ENCODE assay signal across 1 cellular context in genomic region chr2:218671654-218672566, GRCh38.
TF ChIP-seq lines count a peak whose summit lies in the region.

Gene RNF25 (minus strand): TSS chr2:218672002. CDS start chr2:218671970, 32 bp downstream.
Gene STK36 (plus strand): TSS chr2:218672086. CDS start chr2:218672830, 744 bp downstream.

TF ChIP-seq in K562, 482 proteins besides CTCF, POLR2A, EP300 and RAD21 (continued from another document and continues in another):
- no peak for TF ChIP-seq ZNF609 (CRISPR knock-in tag; IDR thresholded peaks at IDR 0.05; ENCODE audit: borderline replicate concordance)
- TF ChIP-seq RERE (CRISPR knock-in tag; IDR thresholded peaks at IDR 0.05; ENCODE audit: borderline replicate concordance) = no peak
- TF ChIP-seq ZNF778 (CRISPR knock-in tag; IDR thresholded peaks at IDR 0.05) = no peak
- no peak for TF ChIP-seq PHB (CRISPR knock-in tag; IDR thresholded peaks at IDR 0.05)
- TF ChIP-seq CAMTA2 (CRISPR knock-in tag; conservative IDR thresholded peaks at IDR 0.05) = no peak
- TF ChIP-seq ZNF232 (CRISPR knock-in tag; IDR thresholded peaks at IDR 0.05) = no peak
- no peak for TF ChIP-seq NR1H2 (CRISPR knock-in tag; IDR thresholded peaks at IDR 0.05)
- TF ChIP-seq MCM2 (IDR thresholded peaks at IDR 0.05; ENCODE audit: low read depth) = no peak
- no peak for TF ChIP-seq U2AF1 (optimal IDR thresholded peaks at IDR 0.05; ENCODE audit: low read depth, low read length)
- TF ChIP-seq GTF2E2 (tag; IDR thresholded peaks at IDR 0.05) = no peak
- no peak for TF ChIP-seq CGGBP1 (CRISPR knock-in tag; IDR thresholded peaks at IDR 0.05)
- TF ChIP-seq SMARCA4 (IDR thresholded peaks at IDR 0.05) = no peak
- no peak for TF ChIP-seq RNF2 (IDR thresholded peaks at IDR 0.05)
- TF ChIP-seq TCFL5 (CRISPR knock-in tag; conservative IDR thresholded peaks at IDR 0.05) = no peak
- no peak for TF ChIP-seq FOXJ3 (CRISPR knock-in tag; IDR thresholded peaks at IDR 0.05)
- no peak for TF ChIP-seq TAF7 (tag; IDR thresholded peaks at IDR 0.05)
- no peak for TF ChIP-seq ATF6 (CRISPR knock-in tag; IDR thresholded peaks at IDR 0.05)
- TF ChIP-seq KLF6 (CRISPR knock-in tag; IDR thresholded peaks at IDR 0.05; ENCODE audit: borderline replicate concordance) = no peak
- no peak for TF ChIP-seq PATZ1 (CRISPR knock-in tag; IDR thresholded peaks at IDR 0.05; ENCODE audit: borderline replicate concordance)
- TF ChIP-seq NBN (IDR thresholded peaks at IDR 0.05; ENCODE audit: low read depth) = no peak
- TF ChIP-seq JUND (IDR thresholded peaks at IDR 0.05; ENCODE audit: borderline replicate concordance, low read depth, low read length) = no peak
- TF ChIP-seq JUND (tag; IDR thresholded peaks at IDR 0.05; ENCODE audit: borderline replicate concordance, low read depth, low read length) = no peak
- no peak for TF ChIP-seq SNRNP70 (optimal IDR thresholded peaks at IDR 0.05; ENCODE audit: low read depth, low read length)
- TF ChIP-seq ZNF830 (CRISPR knock-in tag; IDR thresholded peaks at IDR 0.05) = no peak
- TF ChIP-seq MNT (conservative IDR thresholded peaks at IDR 0.05) = peak; percentile 14 to 76; a peak in 2 of 4 replicates
- no peak for TF ChIP-seq PHTF2 (CRISPR knock-in tag; IDR thresholded peaks at IDR 0.05)
- no peak for TF ChIP-seq NCOR1 (IDR thresholded peaks at IDR 0.05)
- no peak for TF ChIP-seq NCOA6 (IDR thresholded peaks at IDR 0.05)
- TF ChIP-seq C11orf30 (IDR thresholded peaks at IDR 0.05; ENCODE audit: low read depth) = peak; percentile 96
- TF ChIP-seq RBFOX2 (IDR thresholded peaks at IDR 0.05; ENCODE audit: low read depth, low read length) = peak; percentile 84
- TF ChIP-seq ZNF551 (CRISPR knock-in tag; IDR thresholded peaks at IDR 0.05) = no peak
- TF ChIP-seq NCOA2 (IDR thresholded peaks at IDR 0.05; ENCODE audit: partially characterized antibody in 2 of 2) = peak in 1 of 2 experiments; percentile 92
- no peak for TF ChIP-seq ZNF239 (CRISPR knock-in tag; IDR thresholded peaks at IDR 0.05)
- no peak for TF ChIP-seq ZNF263 (CRISPR knock-in tag; IDR thresholded peaks at IDR 0.05; ENCODE audit: borderline replicate concordance)
- TF ChIP-seq ZFX (CRISPR knock-in tag; IDR thresholded peaks at IDR 0.05) = peak; percentile 53
- no peak for TF ChIP-seq TCF7L2 (IDR thresholded peaks at IDR 0.05; ENCODE audit: low read depth, low read length)
- no peak for TF ChIP-seq HBP1 (CRISPR knock-in tag; IDR thresholded peaks at IDR 0.05)
- no peak for TF ChIP-seq TAF15 (IDR thresholded peaks at IDR 0.05; ENCODE audit: low read depth, low read length)
- TF ChIP-seq ZBTB1 (CRISPR knock-in tag; IDR thresholded peaks at IDR 0.05; ENCODE audit: borderline replicate concordance, low read depth) = no peak
- no peak for TF ChIP-seq GATA2 (CRISPR knock-in tag; IDR thresholded peaks at IDR 0.05)
- TF ChIP-seq ZNF384 (IDR thresholded peaks at IDR 0.05; ENCODE audit: low read depth, low read length) = no peak
- no peak for TF ChIP-seq RNF219 (CRISPR knock-in tag; IDR thresholded peaks at IDR 0.05)
- TF ChIP-seq ZNF134 (CRISPR knock-in tag; conservative IDR thresholded peaks at IDR 0.05) = no peak
- TF ChIP-seq HINFP (tag; conservative IDR thresholded peaks at IDR 0.05; ENCODE audit: low read depth) = no peak
- TF ChIP-seq SREBF2 (CRISPR knock-in tag; IDR thresholded peaks at IDR 0.05) = no peak
